In genomic region chr6:78810698-78811097, GRCh38 we compare ENCODE assay signal across 16 cellular contexts. TPM values are rescaled to one million over a fixed set of nuclear protein-coding genes. Genes with fewer than 3 reads are reported as not detected.
DNase-seq lines count a peak whose midpoint lies in the region; ATAC-seq and TF ChIP-seq lines count a peak whose summit lies in the region.
"Had no signal": no experiment of that assay in that cellular context is flagged by ENCODE, and none has a peak within 500 bp of the region (broad histone marks: within the 10 kb centered on the region; RNA-seq: fewer than 3 reads in every experiment).

No MANE protein-coding gene starts in this region.

- H3K27me3 ChIP-seq in RWPE2 (ENCODE audit: insufficient read depth, poor library complexity, severe bottlenecking): no peaks in the 10 kb centered on the region
- H3K27me3 ChIP-seq in mesenchymal stem cell (ENCODE audit: control insufficient read depth in 1 of 2, insufficient read depth in 1 of 2, low read length in 2 of 2): no peaks in the 10 kb centered on the region
- no peaks in the 10 kb centered on the region for H3K27me3 ChIP-seq in CD4-positive, alpha-beta T cell (ENCODE audit: control insufficient read depth, insufficient read depth, low read length)
- H3K27me3 ChIP-seq: BE2C, heart right ventricle, Peyer's patch had no signal

- peaks cover 11% of the 10 kb centered on the region for H3K4me1 ChIP-seq in RWPE2 (ENCODE audit: insufficient read depth, poor library complexity, severe bottlenecking)
- no peaks in the 10 kb centered on the region for H3K4me1 ChIP-seq in mesenchymal stem cell (ENCODE audit: control insufficient read depth, insufficient read depth, low read depth, low read length)
- H3K4me1 ChIP-seq: BE2C, heart right ventricle, Peyer's patch had no signal

- H3K36me3 Mint-ChIP-seq in CD4-positive, alpha-beta T cell (ENCODE audit: low read depth): no peaks in the 10 kb centered on the region

- peak; percentile 11 for DNase-seq in ELR (ENCODE audit: low read depth)
- DNase-seq in RWPE2 (ENCODE audit: low spot score): peak; percentile 90
- DNase-seq in epithelial cell of proximal tubule (ENCODE audit: low read depth): peak; percentile 27
- DNase-seq in mesenchymal stem cell: no peak
- DNase-seq in CD4-positive, alpha-beta T cell: no peak
- DNase-seq in NCI-H2227 (lab: John Stamatoyannopoulos, UW; ENCODE audit: unreplicated experiment): no peak
- DNase-seq: activated CD8-positive, alpha-beta T cell treated with anti-CD3 and anti-CD28 coated beads for 36 hours; cerebellar nuclear complex; DMS 273 treated with DMSO at 0.1 percent for 48 hours; heart right ventricle; MV-4-11; NCI-H2029 treated with DMSO at 0.1 percent for 48 hours; Peyer's patch had no signal

- no peak overlapping the region for H2BK12ac ChIP-seq in mesenchymal stem cell (ENCODE audit: low read length in 2 of 2)

- H3K4me3 Mint-ChIP-seq in CD4-positive, alpha-beta T cell: no peak overlapping the region
- H3K4me3 Mint-ChIP-seq: activated CD8-positive, alpha-beta T cell treated with anti-CD3 and anti-CD28 coated beads for 36 hours had no signal

- H3K23ac ChIP-seq in mesenchymal stem cell (ENCODE audit: low read length in 2 of 2): no peak overlapping the region

- H4K91ac ChIP-seq in mesenchymal stem cell (ENCODE audit: low read length): no peak overlapping the region

- H3K27me3 Mint-ChIP-seq in CD4-positive, alpha-beta T cell: peaks cover 13% of the 10 kb centered on the region

- H3K27ac ChIP-seq in RWPE2 (ENCODE audit: poor library complexity, severe bottlenecking) (peak overlapping the region; percentile 51), mesenchymal stem cell (ENCODE audit: low read length, poor library complexity, severe bottlenecking) (no peak overlapping the region)
- H3K27ac ChIP-seq in CD4-positive, alpha-beta T cell (ENCODE audit: low read depth, low read length): no peak overlapping the region
- H3K27ac ChIP-seq: heart right ventricle, Peyer's patch had no signal

- no peaks in the 10 kb centered on the region for H3K9me3 ChIP-seq in RWPE2 (ENCODE audit: severe bottlenecking)
- H3K9me3 ChIP-seq in mesenchymal stem cell (ENCODE audit: control insufficient read depth, low read length): no peaks in the 10 kb centered on the region
- H3K9me3 ChIP-seq in CD4-positive, alpha-beta T cell (ENCODE audit: control insufficient read depth, low read length): no peaks in the 10 kb centered on the region
- H3K9me3 ChIP-seq: BE2C, Peyer's patch had no signal

- no peak overlapping the region for H3K27ac Mint-ChIP-seq in CD4-positive, alpha-beta T cell
- H3K27ac Mint-ChIP-seq: activated CD8-positive, alpha-beta T cell treated with anti-CD3 and anti-CD28 coated beads for 36 hours had no signal

- no peaks in the 10 kb centered on the region for H3K4me1 Mint-ChIP-seq in CD4-positive, alpha-beta T cell (ENCODE audit: low read depth)

- no peak overlapping the region for H2AFZ ChIP-seq in mesenchymal stem cell (ENCODE audit: low read depth, low read length)

- POLR2A ChIA-PET in CD4-positive, alpha-beta T cell (lab: Charles Lee): no interaction called here

- H3K4ac ChIP-seq in mesenchymal stem cell (ENCODE audit: low read depth in 1 of 2, low read length in 2 of 2): no peak overlapping the region

- H3K79me1 ChIP-seq in mesenchymal stem cell (replicated peaks; ENCODE audit: low read length, poor library complexity, severe bottlenecking): no peaks in the 10 kb centered on the region

- H3K9me3 Mint-ChIP-seq in CD4-positive, alpha-beta T cell: peaks cover 2% of the 10 kb centered on the region

- 37% methylated on average over 1 of the region's 2 CpGs for WGBS in mesenchymal stem cell

- no peak overlapping the region for H3K14ac ChIP-seq in mesenchymal stem cell (ENCODE audit: low read length in 2 of 2)

- H2BK15ac ChIP-seq in mesenchymal stem cell (ENCODE audit: low read depth, poor library complexity, severe bottlenecking): no peak overlapping the region

- H4K8ac ChIP-seq in mesenchymal stem cell (ENCODE audit: low read length): no peak overlapping the region

- intact Hi-C loops in CD4-positive, alpha-beta T cell (cut with DNase I, micrococcal nuclease): no loop called here

- H2BK120ac ChIP-seq in mesenchymal stem cell (ENCODE audit: low read depth, low read length): no peak overlapping the region

- no peak overlapping the region for H3K4me2 ChIP-seq in mesenchymal stem cell (ENCODE audit: low read length, poor library complexity, severe bottlenecking)

- H2BK5ac ChIP-seq in mesenchymal stem cell (ENCODE audit: low read depth, low read length, poor library complexity, severe bottlenecking): no peak overlapping the region

- CTCF ChIA-PET in CD4-positive, alpha-beta T cell (lab: Charles Lee): no interaction called here

- no peak overlapping the region for H2AK5ac ChIP-seq in mesenchymal stem cell (ENCODE audit: low read length, severe bottlenecking)

- H3K36me3 ChIP-seq in RWPE2 (ENCODE audit: low read depth): no peaks in the 10 kb centered on the region
- no peaks in the 10 kb centered on the region for H3K36me3 ChIP-seq in mesenchymal stem cell (ENCODE audit: control insufficient read depth in 1 of 2, insufficient read depth in 2 of 2, low read depth in 1 of 2, low read length in 2 of 2)
- H3K36me3 ChIP-seq: BE2C, heart right ventricle, Peyer's patch had no signal

- ATAC-seq in RWPE2 (ENCODE audit: low read depth) (peak; percentile 95), HG03571 (IDR thresholded peaks at IDR 0.05; ENCODE audit: unreplicated experiment) (no peak), HG03108 (IDR thresholded peaks at IDR 0.05; ENCODE audit: unreplicated experiment) (no peak)
- no peak for ATAC-seq in CD4-positive, alpha-beta T cell (ENCODE audit: poor library complexity)
- ATAC-seq: activated CD8-positive, alpha-beta T cell treated with anti-CD3 and anti-CD28 coated beads for 36 hours; heart right ventricle had no signal

- TF ChIP-seq CTCF in RWPE2 (IDR thresholded peaks at IDR 0.05; ENCODE audit: poor library complexity, severe bottlenecking) (no peak), epithelial cell of proximal tubule (conservative IDR thresholded peaks at IDR 0.05; ENCODE audit: low read depth, low read length) (no peak)
- no peak for TF ChIP-seq CTCF in CD4-positive, alpha-beta T cell (IDR thresholded peaks at IDR 0.05)

- no peak overlapping the region for H3K18ac ChIP-seq in mesenchymal stem cell (ENCODE audit: low read depth in 1 of 2, low read length in 2 of 2)

- H3K4me3 ChIP-seq in RWPE2 (ENCODE audit: severe bottlenecking): no peak overlapping the region
- H3K4me3 ChIP-seq in epithelial cell of proximal tubule (ENCODE audit: low read depth, low read length): no peak overlapping the region
- no peak overlapping the region for H3K4me3 ChIP-seq in mesenchymal stem cell (ENCODE audit: insufficient read depth in 1 of 2, low read depth in 1 of 2, low read length in 2 of 2)
- H3K4me3 ChIP-seq: heart right ventricle, Peyer's patch had no signal

- H3K9ac ChIP-seq in mesenchymal stem cell (ENCODE audit: low read length): peak overlapping the region; percentile 26

RNA-seq across cellular contexts. Expression of gene IRAK1BP1, which starts 56.7 kb away (rescaled TPM):
- total RNA-seq in epithelial cell of proximal tubule: 2.8 and 3.6 TPM in 2 replicates
- 1.3 TPM for polyA plus RNA-seq in mesenchymal stem cell (2013, experiment 1 of 2)
- polyA plus RNA-seq in mesenchymal stem cell (2013, experiment 2 of 2): 1.5 TPM
- under 1 TPM; 0.52 to 0.98 TPM for total RNA-seq in CD4-positive, alpha-beta T cell

Comparison
In these comparisons a context has a peak if more than half of its experiments do, and no peak if none do; other contexts are left out.
1. DNase-seq: peak in ELR (single experiment), RWPE2 (single experiment) and epithelial cell of proximal tubule (single experiment); none in mesenchymal stem cell (single experiment), CD4-positive, alpha-beta T cell (0 of 10) and NCI-H2227 (single experiment).